17 cellular contexts compared by ENCODE assay signal in the genomic region with DNA sequence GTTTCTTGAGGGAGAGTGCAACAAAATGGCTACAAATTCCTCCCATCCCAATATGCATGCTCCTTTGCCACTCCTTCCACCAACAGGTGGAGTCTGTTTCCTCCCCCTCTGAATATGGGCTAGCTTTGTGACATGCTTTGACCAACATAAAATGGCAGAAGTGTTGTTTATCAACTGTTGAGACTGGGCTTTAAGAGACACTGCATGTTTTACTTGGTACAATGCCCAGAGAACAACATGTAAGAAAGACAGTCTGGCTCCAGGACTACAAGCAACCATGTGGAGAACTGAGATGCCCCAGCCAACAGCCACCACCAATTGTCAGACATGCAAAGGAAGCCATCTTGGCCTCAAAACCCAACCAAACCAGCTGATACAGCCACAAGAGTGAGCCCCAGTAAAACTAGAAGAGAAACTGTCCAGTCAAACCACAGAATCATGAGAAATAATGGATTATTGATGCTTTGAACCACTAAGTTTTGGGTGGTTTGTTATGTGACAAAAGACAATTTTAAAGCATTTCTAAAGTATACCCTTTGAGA. TPM values are rescaled to one million over a fixed set of nuclear protein-coding genes. Genes with fewer than 3 reads are reported as not detected.
DNase-seq lines count a peak whose midpoint lies in the region; ATAC-seq and TF ChIP-seq lines count a peak whose summit lies in the region.
"Had no signal": no experiment of that assay in that cellular context is flagged by ENCODE, and none has a peak within 500 bp of the region (broad histone marks: within the 10 kb centered on the region; RNA-seq: fewer than 3 reads in every experiment).

No MANE protein-coding gene starts in this region.

- no peak for TF ChIP-seq CTCF in GM12865 (IDR thresholded peaks at IDR 0.05; ENCODE audit: insufficient read depth, low read depth, low read length, missing control alignments)
- no peak for TF ChIP-seq CTCF in LNCaP clone FGC (IDR thresholded peaks at IDR 0.05; ENCODE audit: control insufficient read depth, extremely low read depth, insufficient read depth)
- no peak for TF ChIP-seq CTCF in fibroblast of the aortic adventitia (IDR thresholded peaks at IDR 0.05; ENCODE audit: insufficient read depth, low read length)
- no peak for TF ChIP-seq CTCF in omental fat pad (IDR thresholded peaks at IDR 0.05)

- H3K4me3 ChIP-seq in GM12865 (ENCODE audit: low read depth, low read length) (no peak overlapping the region), LNCaP clone FGC (ENCODE audit: low read depth, low read length) (no peak overlapping the region), fibroblast of the aortic adventitia (ENCODE audit: low read depth, low read length) (no peak overlapping the region)
- H3K4me3 ChIP-seq: BLaER1 had no signal

- no peak for ATAC-seq in omental fat pad (ENCODE audit: low FRiP score)
- ATAC-seq: CD8-positive, alpha-beta T cell had no signal

- DNase-seq in GM12865 (ENCODE audit: low read depth) (peak; percentile 5), LNCaP clone FGC (ENCODE audit: low read depth) (peak; percentile 66), astrocyte of the hippocampus (ENCODE audit: low read depth, low spot score) (peak; percentile 20), fibroblast of the aortic adventitia (ENCODE audit: low read depth) (peak; percentile 3), NCI-H446 treated with DMSO at 0.1 percent for 48 hours (lab: John Stamatoyannopoulos, UW) (no peak), SHP77 treated with DMSO at 0.1 percent for 48 hours (lab: John Stamatoyannopoulos, UW) (no peak), NCI-H345 treated with DMSO at 0.1 percent for 48 hours (lab: John Stamatoyannopoulos, UW; ENCODE audit: unreplicated experiment) (no peak), omental fat pad (ENCODE audit: low spot score) (no peak)
- DNase-seq: Calu3; CD8-positive, alpha-beta T cell; DMS53; NCI-H1105; NCI-H187; NCI-H748 treated with DMSO at 0.1 percent for 48 hours; SHP77; SK-N-SH had no signal

RNA-seq across cellular contexts. Expression of gene NUDT16, which starts 40.5 kb away (rescaled TPM):
- 11.5 and 22.0 TPM in 2 replicates for total RNA-seq in fibroblast of the aortic adventitia (ENCODE audit: low replicate concordance)
- 10 to 100 TPM; 26.7 to 62.3 (median 39.0) TPM for total RNA-seq in omental fat pad

Comparison
In these comparisons a context has a peak if more than half of its experiments do, and no peak if none do; other contexts are left out.
1. DNase-seq: peak in GM12865 (single experiment), LNCaP clone FGC (single experiment), astrocyte of the hippocampus (single experiment) and fibroblast of the aortic adventitia (single experiment); none in NCI-H446 treated with DMSO at 0.1 percent for 48 hours (single experiment), SHP77 treated with DMSO at 0.1 percent for 48 hours (single experiment), NCI-H345 treated with DMSO at 0.1 percent for 48 hours (single experiment) and omental fat pad (single experiment).